11 cellular contexts compared by ENCODE assay signal in the genomic region with DNA sequence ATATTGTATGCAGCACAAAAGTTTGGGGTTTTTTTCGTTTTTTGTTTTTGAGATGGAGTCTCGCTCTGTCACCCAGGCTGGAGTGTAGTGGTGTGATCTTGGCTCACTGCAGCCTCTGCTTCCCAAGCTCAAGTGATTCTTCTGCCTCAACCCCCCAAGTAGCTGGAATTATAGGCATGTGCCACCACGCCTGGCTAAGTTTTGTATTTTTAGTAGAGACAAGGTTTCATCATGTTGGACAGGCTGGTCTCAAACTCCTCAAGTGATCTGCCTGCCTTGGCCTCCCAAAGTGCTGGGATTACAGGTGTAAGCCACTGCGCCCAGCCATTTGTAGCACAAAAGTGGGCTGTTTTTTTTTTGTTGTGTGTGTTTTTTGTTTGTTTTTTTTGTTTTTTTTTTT. TPM values are rescaled to one million over a fixed set of nuclear protein-coding genes. Genes with fewer than 3 reads are reported as not detected.
"Had no signal": no experiment of that assay in that cellular context is flagged by ENCODE, and none has a peak within 500 bp of the region (broad histone marks: within the 10 kb centered on the region; RNA-seq: fewer than 3 reads in every experiment).

No MANE protein-coding gene starts in this region.

RNA-seq across cellular contexts. Expression of a gene that starts 37.1 kb away (rescaled TPM):
- total RNA-seq: OCI-LY7, PC-3, PC-9, Peyer's patch, Right ventricle myocardium inferior, Right ventricle myocardium superior, RPMI7951, SJCRH30, SJSA1, SK-MEL-5 had no signal
- polyA plus RNA-seq: SK-N-SH had no signal
